10 cellular contexts compared by ENCODE assay signal in genomic region chr12:122106891-122107660, GRCh38. TPM values are rescaled to one million over a fixed set of nuclear protein-coding genes. Genes with fewer than 3 reads are reported as not detected.
A peak's percentile ranks its signal among the peaks of the same experiment; 100 is the strongest.
DNase-seq lines count a peak whose midpoint lies in the region; ATAC-seq, FAIRE-seq and TF ChIP-seq lines count a peak whose summit lies in the region.
"Had no signal": no experiment of that assay in that cellular context is flagged by ENCODE, and none has a peak within 500 bp of the region (broad histone marks: within the 10 kb centered on the region; RNA-seq: fewer than 3 reads in every experiment).

No MANE protein-coding gene starts in this region.

- H3K9me3 ChIP-seq in CD4-positive, alpha-beta T cell (ENCODE audit: control insufficient read depth, low read length), result no peaks in the 10 kb centered on the region
- H3K9me3 ChIP-seq in muscle layer of colon (ENCODE audit: low read length) (no peaks in the 10 kb centered on the region), kidney (ENCODE audit: control insufficient read depth in 1 of 2, low read length in 2 of 2) (no peaks in the 10 kb centered on the region)
- H3K9me3 ChIP-seq: thoracic aorta had no signal

- no peak overlapping the region for H3K4me3 ChIP-seq in astrocyte of the spinal cord (ENCODE audit: low read depth, low read length)
- peak overlapping the region in 1 of 2 donors; percentile 27 for H3K4me3 ChIP-seq in muscle layer of colon (ENCODE audit: low read depth in 1 of 2, low read length in 2 of 2)
- H3K4me3 ChIP-seq in kidney (ENCODE audit: low read length in 2 of 2), result no peak overlapping the region
- H3K4me3 ChIP-seq: thoracic aorta had no signal

- in situ Hi-C loops in astrocyte of the spinal cord (cut with HindIII; ENCODE audit: low sequenced_read_pairs), result no loop called here

- no peaks in the 10 kb centered on the region for H3K9me3 Mint-ChIP-seq in CD4-positive, alpha-beta T cell

- H3K27ac ChIP-seq in CD4-positive, alpha-beta T cell (ENCODE audit: low read depth, low read length), result no peak overlapping the region
- peak overlapping the region; percentile 32 for H3K27ac ChIP-seq in muscle layer of colon (ENCODE audit: low read depth, low read length)
- no peak overlapping the region for H3K27ac ChIP-seq in kidney (ENCODE audit: low read depth in 2 of 2, low read length in 2 of 2)
- H3K27ac ChIP-seq: thoracic aorta had no signal

- no peaks in the 10 kb centered on the region for H3K27me3 Mint-ChIP-seq in CD4-positive, alpha-beta T cell

- ATAC-seq in CD4-positive, alpha-beta T cell (ENCODE audit: poor library complexity), result no peak
- ATAC-seq in HG02623 (IDR thresholded peaks at IDR 0.05; ENCODE audit: unreplicated experiment), result no peak

- peaks cover 74% of the 10 kb centered on the region for H3K4me1 Mint-ChIP-seq in CD4-positive, alpha-beta T cell (ENCODE audit: low read depth)

- POLR2A ChIA-PET in CD4-positive, alpha-beta T cell (lab: Charles Lee), result interaction anchor here (0.9 to 2.1 kb wide), 7 partner anchors 9 to 29 kb away, joined by 3 to 15 read pairs (median 3); no protein-coding TSS in a partner anchor

- FAIRE-seq in HTR-8/SVneo (lab: Jason Lieb, UNC), result no peak
- FAIRE-seq in kidney (lab: Jason Lieb, UNC), result no peak

- no peaks in the 10 kb centered on the region for H3K27me3 ChIP-seq in CD4-positive, alpha-beta T cell (ENCODE audit: control insufficient read depth, insufficient read depth, low read length)
- no peaks in the 10 kb centered on the region for H3K27me3 ChIP-seq in muscle layer of colon (ENCODE audit: control insufficient read depth in 1 of 2, insufficient read depth in 2 of 2, low read length in 2 of 2)

- no peak for TF ChIP-seq CTCF in CD4-positive, alpha-beta T cell (IDR thresholded peaks at IDR 0.05)
- TF ChIP-seq CTCF in astrocyte of the spinal cord (IDR thresholded peaks at IDR 0.05; ENCODE audit: low read depth, low read length) (no peak), kidney (IDR thresholded peaks at IDR 0.05; ENCODE audit: borderline replicate concordance, extremely low read depth, insufficient read depth) (no peak)

- no peak for DNase-seq in CD4-positive, alpha-beta T cell
- peak; percentile 92 for DNase-seq in NCI-H2107 treated with DMSO at 0.1 percent for 48 hours (lab: John Stamatoyannopoulos, UW; ENCODE audit: unreplicated experiment)
- DNase-seq in astrocyte of the spinal cord (ENCODE audit: low read depth, low spot score), result peak; percentile 86
- DNase-seq in HTR-8/SVneo (ENCODE audit: insufficient read length, low spot score), result no peak
- DNase-seq in kidney, result no peak
- no peak for DNase-seq in stimulated activated naive CD4-positive, alpha-beta T cell treated with Interleukin-2 at 50 U/mL for 16 hours (lab: John Stamatoyannopoulos, UW)
- DNase-seq: central memory CD4-positive, alpha-beta T cell had no signal

- H3K27ac Mint-ChIP-seq in CD4-positive, alpha-beta T cell, result peak overlapping the region; percentile 36

- CTCF ChIA-PET in CD4-positive, alpha-beta T cell (lab: Charles Lee), result interaction anchor here (0.7 to 2.0 kb wide), 3 partner anchors 18 to 53 kb away, joined by 3 to 5 read pairs (median 3); no protein-coding TSS in a partner anchor

- H3K9ac ChIP-seq in muscle layer of colon (ENCODE audit: low read length) (no peak overlapping the region), kidney (ENCODE audit: low read length in 2 of 2) (no peak overlapping the region)

- intact Hi-C loops in CD4-positive, alpha-beta T cell (cut with DNase I, micrococcal nuclease), result no loop called here
- intact Hi-C loops in kidney (cut with DNase I), result no loop called here

- H3K4me3 Mint-ChIP-seq in CD4-positive, alpha-beta T cell, result no peak overlapping the region

- no peaks in the 10 kb centered on the region for H3K36me3 ChIP-seq in muscle layer of colon (ENCODE audit: insufficient read depth, low read length)
- no peaks in the 10 kb centered on the region for H3K36me3 ChIP-seq in kidney (ENCODE audit: control insufficient read depth in 1 of 2, insufficient read depth in 2 of 2, low read length in 2 of 2)
- H3K36me3 ChIP-seq: thoracic aorta had no signal

- peaks cover 4% of the 10 kb centered on the region for H3K36me3 Mint-ChIP-seq in CD4-positive, alpha-beta T cell (ENCODE audit: low read depth)

- H3K4me1 ChIP-seq in muscle layer of colon (ENCODE audit: insufficient read depth, low read length) (peaks cover 66% of the 10 kb centered on the region), kidney (ENCODE audit: control insufficient read depth in 1 of 2, insufficient read depth in 1 of 2, low read depth in 1 of 2, low read length in 2 of 2) (peaks cover 0 to 20% of the 10 kb centered on the region in 2 donors)

RNA-seq across cellular contexts. Expression of gene MLXIP, which starts 28.5 kb away (rescaled TPM):
- total RNA-seq in CD4-positive, alpha-beta T cell, result 10 to 100 TPM; 98.0 to 99.3 TPM
- 67.6 TPM for total RNA-seq in kidney
- polyA plus RNA-seq in kidney (ENCODE audit: insufficient read depth, low read depth, low replicate concordance), result 10.9 TPM

Comparison
In these comparisons a context has a peak if more than half of its experiments do, and no peak if none do; other contexts are left out.
1. DNase-seq: peak in NCI-H2107 treated with DMSO at 0.1 percent for 48 hours (single experiment) and astrocyte of the spinal cord (single experiment); none in CD4-positive, alpha-beta T cell (0 of 10), HTR-8/SVneo (single experiment), kidney (single experiment) and stimulated activated naive CD4-positive, alpha-beta T cell treated with Interleukin-2 at 50 U/mL for 16 hours (single experiment).